Comparison of ENCODE assay signal across 1 cellular context in the genomic region with DNA sequence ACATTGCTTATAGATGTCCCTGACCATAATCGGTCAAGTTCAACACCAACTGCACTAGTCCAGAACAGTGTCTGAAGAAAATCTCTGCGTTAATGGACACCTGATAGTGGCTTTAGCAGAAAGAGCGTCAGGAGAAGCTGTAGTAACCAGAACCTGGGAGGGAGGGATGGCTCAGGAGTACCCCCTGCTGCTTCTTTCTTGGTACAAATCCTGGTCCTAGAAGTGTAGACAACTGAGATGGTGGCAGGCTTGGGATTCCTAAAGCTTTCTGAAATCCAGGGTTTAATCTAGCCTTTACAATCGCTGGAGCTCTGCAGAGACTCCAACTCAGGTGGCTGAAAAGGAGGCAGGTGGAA.
TF ChIP-seq lines count a peak whose summit lies in the region.

No MANE protein-coding gene starts in this region.

TF ChIP-seq in SK-N-SH treated with all-trans-retinoic acid at 6 μM for 48 hours, 23 proteins besides CTCF, POLR2A, EP300 and RAD21 (continued from another document):
- TF ChIP-seq, protein P1, sequence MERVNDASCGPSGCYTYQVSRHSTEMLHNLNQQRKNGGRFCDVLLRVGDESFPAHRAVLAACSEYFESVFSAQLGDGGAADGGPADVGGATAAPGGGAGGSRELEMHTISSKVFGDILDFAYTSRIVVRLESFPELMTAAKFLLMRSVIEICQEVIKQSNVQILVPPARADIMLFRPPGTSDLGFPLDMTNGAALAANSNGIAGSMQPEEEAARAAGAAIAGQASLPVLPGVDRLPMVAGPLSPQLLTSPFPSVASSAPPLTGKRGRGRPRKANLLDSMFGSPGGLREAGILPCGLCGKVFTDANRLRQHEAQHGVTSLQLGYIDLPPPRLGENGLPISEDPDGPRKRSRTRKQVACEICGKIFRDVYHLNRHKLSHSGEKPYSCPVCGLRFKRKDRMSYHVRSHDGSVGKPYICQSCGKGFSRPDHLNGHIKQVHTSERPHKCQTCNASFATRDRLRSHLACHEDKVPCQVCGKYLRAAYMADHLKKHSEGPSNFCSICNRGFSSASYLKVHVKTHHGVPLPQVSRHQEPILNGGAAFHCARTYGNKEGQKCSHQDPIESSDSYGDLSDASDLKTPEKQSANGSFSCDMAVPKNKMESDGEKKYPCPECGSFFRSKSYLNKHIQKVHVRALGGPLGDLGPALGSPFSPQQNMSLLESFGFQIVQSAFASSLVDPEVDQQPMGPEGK (CRISPR knock-in tag; IDR thresholded peaks at IDR 0.05; ENCODE audit: borderline replicate concordance): no peak
- no peak for TF ChIP-seq SNAI2 (CRISPR knock-in tag; IDR thresholded peaks at IDR 0.05)
- TF ChIP-seq, protein P2, sequence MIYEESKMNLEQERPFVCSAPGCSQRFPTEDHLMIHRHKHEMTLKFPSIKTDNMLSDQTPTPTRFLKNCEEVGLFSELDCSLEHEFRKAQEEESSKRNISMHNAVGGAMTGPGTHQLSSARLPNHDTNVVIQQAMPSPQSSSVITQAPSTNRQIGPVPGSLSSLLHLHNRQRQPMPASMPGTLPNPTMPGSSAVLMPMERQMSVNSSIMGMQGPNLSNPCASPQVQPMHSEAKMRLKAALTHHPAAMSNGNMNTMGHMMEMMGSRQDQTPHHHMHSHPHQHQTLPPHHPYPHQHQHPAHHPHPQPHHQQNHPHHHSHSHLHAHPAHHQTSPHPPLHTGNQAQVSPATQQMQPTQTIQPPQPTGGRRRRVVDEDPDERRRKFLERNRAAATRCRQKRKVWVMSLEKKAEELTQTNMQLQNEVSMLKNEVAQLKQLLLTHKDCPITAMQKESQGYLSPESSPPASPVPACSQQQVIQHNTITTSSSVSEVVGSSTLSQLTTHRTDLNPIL (CRISPR knock-in tag; IDR thresholded peaks at IDR 0.05; ENCODE audit: low read depth): no peak
- TF ChIP-seq TCF4 (CRISPR knock-in tag; IDR thresholded peaks at IDR 0.05; ENCODE audit: borderline replicate concordance): no peak
- no peak for TF ChIP-seq PPARA (CRISPR knock-in tag; IDR thresholded peaks at IDR 0.05; ENCODE audit: borderline replicate concordance)
- no peak for TF ChIP-seq ZNF565 (CRISPR knock-in tag; conservative IDR thresholded peaks at IDR 0.05; ENCODE audit: low read depth)
- TF ChIP-seq ISL1 (CRISPR knock-in tag; IDR thresholded peaks at IDR 0.05): no peak
- TF ChIP-seq BACH2 (CRISPR knock-in tag; IDR thresholded peaks at IDR 0.05; ENCODE audit: borderline replicate concordance): no peak
- TF ChIP-seq, protein P3, sequence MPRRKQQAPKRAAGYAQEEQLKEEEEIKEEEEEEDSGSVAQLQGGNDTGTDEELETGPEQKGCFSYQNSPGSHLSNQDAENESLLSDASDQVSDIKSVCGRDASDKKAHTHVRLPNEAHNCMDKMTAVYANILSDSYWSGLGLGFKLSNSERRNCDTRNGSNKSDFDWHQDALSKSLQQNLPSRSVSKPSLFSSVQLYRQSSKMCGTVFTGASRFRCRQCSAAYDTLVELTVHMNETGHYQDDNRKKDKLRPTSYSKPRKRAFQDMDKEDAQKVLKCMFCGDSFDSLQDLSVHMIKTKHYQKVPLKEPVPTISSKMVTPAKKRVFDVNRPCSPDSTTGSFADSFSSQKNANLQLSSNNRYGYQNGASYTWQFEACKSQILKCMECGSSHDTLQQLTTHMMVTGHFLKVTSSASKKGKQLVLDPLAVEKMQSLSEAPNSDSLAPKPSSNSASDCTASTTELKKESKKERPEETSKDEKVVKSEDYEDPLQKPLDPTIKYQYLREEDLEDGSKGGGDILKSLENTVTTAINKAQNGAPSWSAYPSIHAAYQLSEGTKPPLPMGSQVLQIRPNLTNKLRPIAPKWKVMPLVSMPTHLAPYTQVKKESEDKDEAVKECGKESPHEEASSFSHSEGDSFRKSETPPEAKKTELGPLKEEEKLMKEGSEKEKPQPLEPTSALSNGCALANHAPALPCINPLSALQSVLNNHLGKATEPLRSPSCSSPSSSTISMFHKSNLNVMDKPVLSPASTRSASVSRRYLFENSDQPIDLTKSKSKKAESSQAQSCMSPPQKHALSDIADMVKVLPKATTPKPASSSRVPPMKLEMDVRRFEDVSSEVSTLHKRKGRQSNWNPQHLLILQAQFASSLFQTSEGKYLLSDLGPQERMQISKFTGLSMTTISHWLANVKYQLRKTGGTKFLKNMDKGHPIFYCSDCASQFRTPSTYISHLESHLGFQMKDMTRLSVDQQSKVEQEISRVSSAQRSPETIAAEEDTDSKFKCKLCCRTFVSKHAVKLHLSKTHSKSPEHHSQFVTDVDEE (CRISPR knock-in tag; IDR thresholded peaks at IDR 0.05): no peak
- TF ChIP-seq ARNTL (CRISPR knock-in tag; IDR thresholded peaks at IDR 0.05; ENCODE audit: borderline replicate concordance, low read depth): no peak
- TF ChIP-seq ZFP3 (CRISPR knock-in tag; IDR thresholded peaks at IDR 0.05): no peak
